ENCODE assay signal across 1 cellular context in genomic region chr10:79084012-79084971, GRCh38.
TF ChIP-seq lines count a peak whose summit lies in the region.

No MANE protein-coding gene starts in this region.

TF ChIP-seq in HepG2, 621 proteins besides CTCF, POLR2A, EP300 and RAD21 (continued from another document and continues in another):
- no peak for TF ChIP-seq KIAA2018 (CRISPR knock-in tag; IDR thresholded peaks at IDR 0.05; ENCODE audit: borderline replicate concordance)
- TF ChIP-seq REL (CRISPR knock-in tag; conservative IDR thresholded peaks at IDR 0.05): no peak
- no peak for TF ChIP-seq U2AF2 (IDR thresholded peaks at IDR 0.05; ENCODE audit: low read depth, low read length)
- TF ChIP-seq KLF6 (CRISPR knock-in tag; IDR thresholded peaks at IDR 0.05): no peak
- TF ChIP-seq NFRKB (IDR thresholded peaks at IDR 0.05): no peak
- TF ChIP-seq ZNF205 (CRISPR knock-in tag; IDR thresholded peaks at IDR 0.05): no peak
- TF ChIP-seq HMGXB4 (CRISPR knock-in tag; IDR thresholded peaks at IDR 0.05; ENCODE audit: borderline replicate concordance in 1 of 2, low read depth in 1 of 2): no peak
- no peak for TF ChIP-seq GZF1 (CRISPR knock-in tag; IDR thresholded peaks at IDR 0.05)
- TF ChIP-seq ZFP36L1 (CRISPR knock-in tag; IDR thresholded peaks at IDR 0.05): no peak; the same call in 1 of the 2 replicates
- no peak for TF ChIP-seq ARID2 (CRISPR knock-in tag; IDR thresholded peaks at IDR 0.05; ENCODE audit: borderline replicate concordance)
- TF ChIP-seq GMEB1 (CRISPR knock-in tag; IDR thresholded peaks at IDR 0.05; ENCODE audit: borderline replicate concordance): no peak; the same call in 1 of the 2 replicates
- TF ChIP-seq ZNF7 (CRISPR knock-in tag; IDR thresholded peaks at IDR 0.05): 0 out of 2 replicates have a peak, but pooled peaks have one; percentile 6
- TF ChIP-seq ZNF713 (CRISPR knock-in tag; IDR thresholded peaks at IDR 0.05): no peak
- peak; percentile 77 for TF ChIP-seq SOX5 (CRISPR knock-in tag; IDR thresholded peaks at IDR 0.05; ENCODE audit: borderline replicate concordance)
- TF ChIP-seq ZNF441 (CRISPR knock-in tag; IDR thresholded peaks at IDR 0.05; ENCODE audit: borderline replicate concordance): no peak
- TF ChIP-seq JARID2 (CRISPR knock-in tag; IDR thresholded peaks at IDR 0.05; ENCODE audit: insufficient replicate concordance): no peak
- no peak for TF ChIP-seq KLF9 (CRISPR knock-in tag; IDR thresholded peaks at IDR 0.05; ENCODE audit: low read depth)
- TF ChIP-seq CREB1 (IDR thresholded peaks at IDR 0.05): no peak
- peak; percentile 70 for TF ChIP-seq CREB1 (CRISPR knock-in tag; IDR thresholded peaks at IDR 0.05)
- TF ChIP-seq NR2F6 (IDR thresholded peaks at IDR 0.05): peak; percentile 95
- peak; percentile 95 for TF ChIP-seq NR2F6 (CRISPR knock-in tag; IDR thresholded peaks at IDR 0.05)
- no peak for TF ChIP-seq ZBTB42 (CRISPR knock-in tag; IDR thresholded peaks at IDR 0.05)
- TF ChIP-seq ATF6 (CRISPR knock-in tag; conservative IDR thresholded peaks at IDR 0.05): no peak
- no peak for TF ChIP-seq ZC3H4 (CRISPR knock-in tag; IDR thresholded peaks at IDR 0.05; ENCODE audit: borderline replicate concordance)
- no peak for TF ChIP-seq LBX2 (CRISPR knock-in tag; IDR thresholded peaks at IDR 0.05; ENCODE audit: borderline replicate concordance)
- TF ChIP-seq ZNF709 (CRISPR knock-in tag; IDR thresholded peaks at IDR 0.05): no peak
- TF ChIP-seq CREM (IDR thresholded peaks at IDR 0.05): peak; percentile 46; the same call in 1 of the 2 replicates
- TF ChIP-seq CREM (CRISPR knock-in tag; IDR thresholded peaks at IDR 0.05): no peak
- TF ChIP-seq PAXIP1 (CRISPR knock-in tag; conservative IDR thresholded peaks at IDR 0.05): peak; percentile 75
- TF ChIP-seq MBD4 (IDR thresholded peaks at IDR 0.05; ENCODE audit: borderline replicate concordance, low read length): no peak
- TF ChIP-seq PLSCR1 (CRISPR knock-in tag; IDR thresholded peaks at IDR 0.05; ENCODE audit: borderline replicate concordance): no peak
- 0 out of 2 replicates have a peak, but pooled peaks have one; percentile 45 for TF ChIP-seq ZNF414 (CRISPR knock-in tag; IDR thresholded peaks at IDR 0.05)
- no peak for TF ChIP-seq SUZ12 (IDR thresholded peaks at IDR 0.05; ENCODE audit: low read depth, low read length)
- TF ChIP-seq GABPB1 (CRISPR knock-in tag; IDR thresholded peaks at IDR 0.05): peak; percentile 62; the same call in 1 of the 2 replicates
- TF ChIP-seq ZNF773 (CRISPR knock-in tag; IDR thresholded peaks at IDR 0.05; ENCODE audit: borderline replicate concordance): no peak
- no peak for TF ChIP-seq XBP1 (CRISPR knock-in tag; IDR thresholded peaks at IDR 0.05)
- TF ChIP-seq PHF21A (CRISPR knock-in tag; IDR thresholded peaks at IDR 0.05): peak; percentile 66; the same call in 1 of the 2 replicates
- TF ChIP-seq TBX3 (IDR thresholded peaks at IDR 0.05; ENCODE audit: borderline replicate concordance): peak; percentile 75; the same call in 1 of the 2 replicates
- TF ChIP-seq ZNF746 (CRISPR knock-in tag; IDR thresholded peaks at IDR 0.05): peak; percentile 51; the same call in 1 of the 2 replicates
- 0 out of 2 replicates have a peak, but pooled peaks have one; percentile 19 for TF ChIP-seq ZNF331 (CRISPR knock-in tag; IDR thresholded peaks at IDR 0.05)
- no peak for TF ChIP-seq ZNF841 (CRISPR knock-in tag; IDR thresholded peaks at IDR 0.05; ENCODE audit: borderline replicate concordance)
- TF ChIP-seq AKAP8 (CRISPR knock-in tag; IDR thresholded peaks at IDR 0.05): peak; percentile 61
- peak; percentile 45; the same call in 1 of the 2 replicates for TF ChIP-seq KMT2A (CRISPR knock-in tag; IDR thresholded peaks at IDR 0.05)
- no peak for TF ChIP-seq TFDP2 (CRISPR knock-in tag; IDR thresholded peaks at IDR 0.05)
- no peak for TF ChIP-seq TMF1 (CRISPR knock-in tag; IDR thresholded peaks at IDR 0.05; ENCODE audit: low read depth)
